In genomic region chr1:25870614-25871013, GRCh38 we compare ENCODE assay signal across 17 cellular contexts. TPM values are rescaled to one million over a fixed set of nuclear protein-coding genes. Genes with fewer than 3 reads are reported as not detected.
DNase-seq lines count a peak whose midpoint lies in the region; ATAC-seq and TF ChIP-seq lines count a peak whose summit lies in the region.
"Had no signal": no experiment of that assay in that cellular context is flagged by ENCODE, and none has a peak within 500 bp of the region (broad histone marks: within the 10 kb centered on the region; RNA-seq: fewer than 3 reads in every experiment).

No MANE protein-coding gene starts in this region.

- peaks cover 23% of the 10 kb centered on the region for H3K4me1 Mint-ChIP-seq in nephron

- H3K9me3 ChIP-seq in IMR-90 (ENCODE audit: control insufficient read depth, insufficient read depth, low read length): no peaks in the 10 kb centered on the region
- H3K9me3 ChIP-seq in body of pancreas: no peaks in the 10 kb centered on the region
- H3K9me3 ChIP-seq: MG63 had no signal

- no peak overlapping the region for H3K23ac ChIP-seq in IMR-90 (ENCODE audit: low read depth, low read length)

- BruUV-seq in IMR-90 (replicated peaks; lab: Mats Ljungman, UMichigan): no TSS peak

- H3K18ac ChIP-seq in IMR-90 (ENCODE audit: low read depth, low read length): no peak overlapping the region

- DNase-seq in IMR-90 (no peak), body of pancreas (no peak), lower leg skin (ENCODE audit: low spot score in 2 of 2) (no peak)
- DNase-seq: AML-193; Calu3; CD4-positive, alpha-beta T cell; HCEC 1CT; KG1; MG63; NCI-H187 treated with DMSO at 0.1 percent for 48 hours; NCI-H446; PC-3 had no signal

- peaks cover 6% of the 10 kb centered on the region for H3K36me3 Mint-ChIP-seq in nephron (ENCODE audit: low read depth)

- no peak overlapping the region for H2AFZ ChIP-seq in IMR-90 (replicated peaks; ENCODE audit: low read length, poor library complexity)

- H4K8ac ChIP-seq in IMR-90 (ENCODE audit: low read depth in 2 of 2, low read length in 2 of 2): no peak overlapping the region

- no peak overlapping the region for H3K4me2 ChIP-seq in IMR-90 (ENCODE audit: low read depth, low read length)

- H2AK9ac ChIP-seq in IMR-90 (replicated peaks; ENCODE audit: low read depth, low read length, poor library complexity): no peak overlapping the region

- H2BK15ac ChIP-seq in IMR-90 (ENCODE audit: low read depth, low read length): no peak overlapping the region

- dilution Hi-C loops in IMR-90 (cut with HindIII; ENCODE audit: low sequenced_read_pairs, unreplicated experiment): no loop called here

- POLR2A ChIA-PET in IMR-90 (lab: Charles Lee; ENCODE audit: unreplicated experiment): interaction anchor here (0.6 kb wide), 2 partner anchors 10 to 64 kb away, joined by 3 read pairs; no protein-coding TSS in a partner anchor

- H3K56ac ChIP-seq in IMR-90 (ENCODE audit: extremely low read depth, insufficient read depth, low read length): no peak overlapping the region

- no peak overlapping the region for H2BK5ac ChIP-seq in IMR-90 (ENCODE audit: low read depth, low read length, poor library complexity, severe bottlenecking)

- no peak overlapping the region for H3K4ac ChIP-seq in IMR-90 (ENCODE audit: low read depth, low read length)

- no peak overlapping the region for H2BK20ac ChIP-seq in IMR-90 (ENCODE audit: low read depth, low read length)

- no peak overlapping the region for H3K14ac ChIP-seq in IMR-90 (replicated peaks; ENCODE audit: low read depth, low read length)

- H3K27me3 Mint-ChIP-seq in nephron (ENCODE audit: low read depth): no peaks in the 10 kb centered on the region
- H3K27me3 Mint-ChIP-seq: CD4-positive, alpha-beta T cell had no signal

- ATAC-seq in IMR-90 (ENCODE audit: low read depth) (no peak), body of pancreas (no peak), GM18520 (IDR thresholded peaks at IDR 0.05; ENCODE audit: unreplicated experiment) (no peak), GM21367 (IDR thresholded peaks at IDR 0.05; ENCODE audit: unreplicated experiment) (no peak)
- ATAC-seq: PC-3, Right ventricle myocardium inferior had no signal

- TF ChIP-seq RAD21 in IMR-90 (IDR thresholded peaks at IDR 0.05; ENCODE audit: low read length): no peak

- no peaks in the 10 kb centered on the region for H3K27me3 ChIP-seq in IMR-90 (ENCODE audit: control insufficient read depth, insufficient read depth, low read length)
- H3K27me3 ChIP-seq in body of pancreas: no peaks in the 10 kb centered on the region
- H3K27me3 ChIP-seq: MG63 had no signal

- intact Hi-C loops in IMR-90 (cut with micrococcal nuclease): no loop called here
- intact Hi-C loops in body of pancreas (cut with DNase I): no loop called here
- intact Hi-C loops in lower leg skin (cut with DNase I; ENCODE audit: low total_unique reads): no loop called here

- no peak overlapping the region for H2AK5ac ChIP-seq in IMR-90 (ENCODE audit: low read depth, low read length)

- H3K4me3 ChIP-seq in IMR-90 (ENCODE audit: insufficient read depth, low read depth, low read length) (no peak overlapping the region), body of pancreas (no peak overlapping the region), lower leg skin (ENCODE audit: low read depth, poor library complexity, severe bottlenecking) (no peak overlapping the region)
- H3K4me3 ChIP-seq: MG63, SK-N-MC had no signal

- CTCF ChIA-PET in IMR-90 (lab: Yijun Ruan, JAX): no interaction called here

- peaks cover 3% of the 10 kb centered on the region; the same call in 1 of the 2 replicates for H4K20me1 ChIP-seq in IMR-90 (ENCODE audit: insufficient read depth, low read length)

- no peaks in the 10 kb centered on the region for H3K9me3 Mint-ChIP-seq in nephron
- H3K9me3 Mint-ChIP-seq: CD4-positive, alpha-beta T cell had no signal

- TF ChIP-seq POLR2A in IMR-90 (IDR thresholded peaks at IDR 0.05; ENCODE audit: low read depth, low read length) (no peak), body of pancreas (IDR thresholded peaks at IDR 0.05) (no peak), lower leg skin (IDR thresholded peaks at IDR 0.05) (no peak)

- H4K5ac ChIP-seq in IMR-90 (ENCODE audit: low read depth, low read length): no peak overlapping the region

- peaks cover 47 to 53% of the 10 kb centered on the region in 2 experiments for H3K79me1 ChIP-seq in IMR-90 (ENCODE audit: low read depth in 1 of 2, low read length in 2 of 2)

- in situ Hi-C loops in IMR-90 (cut with MboI; ENCODE audit: low sequenced_read_pairs): no loop called here

- no peak overlapping the region for H3K9ac ChIP-seq in IMR-90 (ENCODE audit: low read depth, low read length)

- peak overlapping the region; percentile 74 to 91 (median 80) for H3K27ac Mint-ChIP-seq in nephron
- H3K27ac Mint-ChIP-seq: CD4-positive, alpha-beta T cell had no signal

- no CpG with 5 or more reads among the region's 1 CpG for WGBS in IMR-90 (ENCODE audit: extremely low coverage in 2 of 2, insufficient read length in 1 of 2), 2 experiments
- 10 to 39% methylated on average over 1 of the region's 1 CpG for WGBS in body of pancreas, 2 donors
- WGBS in lower leg skin, 2 donors: 81 to 100% methylated on average over 1 of the region's 1 CpG

- H3K27ac ChIP-seq in IMR-90 (ENCODE audit: insufficient read depth, low read length): no peak overlapping the region
- H3K27ac ChIP-seq in body of pancreas: peak overlapping the region in 3 of 4 donors; percentile 68 to 84 (median 82)
- H3K27ac ChIP-seq: SK-N-MC had no signal

- H3K36me3 ChIP-seq in IMR-90 (ENCODE audit: control insufficient read depth, insufficient read depth, low read length): peaks cover 18% of the 10 kb centered on the region
- no peaks in the 10 kb centered on the region for H3K36me3 ChIP-seq in body of pancreas (replicated peaks in 1 of 2; ENCODE audit: insufficient read depth in 1 of 2, low read depth in 2 of 2)
- H3K36me3 ChIP-seq: MG63 had no signal

- peaks cover 14% of the 10 kb centered on the region for H3K4me1 ChIP-seq in IMR-90 (ENCODE audit: control insufficient read depth, insufficient read depth, low read length)
- H3K4me1 ChIP-seq in body of pancreas: peaks cover 95% of the 10 kb centered on the region

- peak overlapping the region in 2 of 3 experiments; percentile 27 to 47 for H3K4me3 Mint-ChIP-seq in nephron
- H3K4me3 Mint-ChIP-seq: CD4-positive, alpha-beta T cell had no signal

- H2BK120ac ChIP-seq in IMR-90 (ENCODE audit: low read depth, low read length): no peak overlapping the region

- TF ChIP-seq CTCF in IMR-90 (conservative IDR thresholded peaks at IDR 0.05; ENCODE audit: low read depth, low read length) (no peak), body of pancreas (IDR thresholded peaks at IDR 0.05) (no peak), nephron (IDR thresholded peaks at IDR 0.05; ENCODE audit: unreplicated experiment in 3 of 3) (no peak), lower leg skin (IDR thresholded peaks at IDR 0.05) (no peak)

- H3K9me1 ChIP-seq in IMR-90 (ENCODE audit: insufficient read depth, low read length): peaks cover 6% of the 10 kb centered on the region; the same call in 1 of the 2 replicates

- no peak overlapping the region for H4K91ac ChIP-seq in IMR-90 (ENCODE audit: insufficient read depth, low read depth, low read length)

TF ChIP-seq in IMR-90, 13 proteins besides CTCF, POLR2A, EP300 and RAD21:
- TF ChIP-seq MAZ (IDR thresholded peaks at IDR 0.05; ENCODE audit: borderline replicate concordance, low read depth, low read length) (no peak), CEBPB (IDR thresholded peaks at IDR 0.05; ENCODE audit: low read depth, low read length) (peak; percentile 53), FOS (IDR thresholded peaks at IDR 0.05; ENCODE audit: low read depth, low read length) (no peak)

RNA-seq across cellular contexts. Expression of gene PAQR7, which starts 4.9 kb away (rescaled TPM):
- total RNA-seq in IMR-90 (2012; rRNA removed) (8.3 and 9.0 TPM in 2 replicates), body of pancreas (1 to 10 TPM; 3.0 to 4.4 TPM), lower leg skin (10 to 100 TPM; 20.1 to 29.6 (median 24.4) TPM)
- polyA plus RNA-seq in IMR-90 (2012; rRNA removed): 12.0 and 12.9 TPM in 2 replicates
- polyA plus RNA-seq in IMR-90 (2012; cell fraction: cytosol; rRNA removed): 7.6 and 16.9 TPM in 2 replicates
- polyA plus RNA-seq in IMR-90 (2012; cell fraction: nucleus; rRNA removed; ENCODE audit: low replicate concordance): 33.3 and 47.8 TPM in 2 replicates

RNA-seq across cellular contexts. Expression of gene AUNIP, which starts 11.4 kb away (rescaled TPM):
- 3.9 and 5.0 TPM in 2 replicates for total RNA-seq in IMR-90 (2012; rRNA removed)
- polyA plus RNA-seq in IMR-90 (2012; rRNA removed): 2.2 and 2.4 TPM in 2 replicates
- polyA plus RNA-seq in IMR-90 (2012; cell fraction: cytosol; rRNA removed): 0.52 and 0.65 TPM in 2 replicates
- 0.39 and 0.96 TPM in 2 replicates for polyA plus RNA-seq in IMR-90 (2012; cell fraction: nucleus; rRNA removed; ENCODE audit: low replicate concordance)
- total RNA-seq in body of pancreas: not detected
- total RNA-seq in lower leg skin: under 1 TPM in 1 of 4 donors, not detected in 3; 0.68 TPM
- total RNA-seq: CD4-positive, alpha-beta T cell; Right ventricle myocardium inferior had no signal

RNA-seq across cellular contexts. Expression of gene STMN1, which starts 35.6 kb away (rescaled TPM):
- total RNA-seq in IMR-90 (2012; rRNA removed): 93.0 and 194 TPM in 2 replicates
- 179 and 273 TPM in 2 replicates for polyA plus RNA-seq in IMR-90 (2012; rRNA removed)
- polyA plus RNA-seq in IMR-90 (2012; cell fraction: cytosol; rRNA removed): 28.5 and 67.8 TPM in 2 replicates
- polyA plus RNA-seq in IMR-90 (2012; cell fraction: nucleus; rRNA removed; ENCODE audit: low replicate concordance): 11.0 and 55.5 TPM in 2 replicates
- 10 to 100 TPM in 1 of 2 donors, 1 to 10 TPM in 1; 6.3 to 11.4 TPM for total RNA-seq in body of pancreas
- total RNA-seq in lower leg skin: 10 to 100 TPM; 19.0 to 26.5 (median 24.0) TPM

RNA-seq across cellular contexts. Expression of gene MTFR1L, which starts 50.9 kb away (rescaled TPM):
- 57.2 and 69.7 TPM in 2 replicates for total RNA-seq in IMR-90 (2012; rRNA removed)
- 69.1 and 80.0 TPM in 2 replicates for polyA plus RNA-seq in IMR-90 (2012; rRNA removed)
- 89.0 and 279 TPM in 2 replicates for polyA plus RNA-seq in IMR-90 (2012; cell fraction: cytosol; rRNA removed)
- polyA plus RNA-seq in IMR-90 (2012; cell fraction: nucleus; rRNA removed; ENCODE audit: low replicate concordance): 122 and 153 TPM in 2 replicates
- 10 to 100 TPM; 39.7 to 56.4 TPM for total RNA-seq in body of pancreas
- 10 to 100 TPM; 34.9 to 46.1 (median 39.7) TPM for total RNA-seq in lower leg skin
